In genomic region chr3:120743081-120743365, GRCh38 we compare ENCODE assay signal across 8 cellular contexts. TPM values are rescaled to one million over a fixed set of nuclear protein-coding genes. Genes with fewer than 3 reads are reported as not detected.
DNase-seq lines count a peak whose midpoint lies in the region; ATAC-seq, FAIRE-seq and TF ChIP-seq lines count a peak whose summit lies in the region.

No MANE protein-coding gene starts in this region.

- no peaks in the 10 kb centered on the region for H3K9me3 ChIP-seq in BE2C

- H3K27me3 Mint-ChIP-seq in MCF 10A (ENCODE audit: insufficient read depth, unreplicated experiment) (no peaks in the 10 kb centered on the region), mesothelial cell of epicardium (ENCODE audit: low read depth) (no peaks in the 10 kb centered on the region)

- CTCF ChIA-PET in MCF 10A (lab: Yijun Ruan, JAX): interaction anchor here (0.5 to 1.3 kb wide), 2 partner anchors 184 to 817 kb away, joined by 3 to 4 read pairs; no protein-coding TSS in a partner anchor

- POLR2A ChIA-PET in MCF 10A (lab: Yijun Ruan, JAX): interaction anchor here (0.7 to 5.5 kb wide), 8 partner anchors 10 to 510 kb away, joined by 3 to 38 read pairs (median 4); partner anchors contain the start of gene NDUFB4

- no peak for ATAC-seq in HG02884 (IDR thresholded peaks at IDR 0.05; ENCODE audit: unreplicated experiment)
- ATAC-seq in HG03432 (IDR thresholded peaks at IDR 0.05; ENCODE audit: unreplicated experiment): no peak
- ATAC-seq in HG03457 (IDR thresholded peaks at IDR 0.05; ENCODE audit: unreplicated experiment): no peak

- H3K36me3 ChIP-seq in BE2C: peaks cover 6% of the 10 kb centered on the region; the same call in 1 of the 2 replicates

- H3K36me3 Mint-ChIP-seq in MCF 10A (ENCODE audit: insufficient read depth, unreplicated experiment) (peaks cover 6% of the 10 kb centered on the region), mesothelial cell of epicardium (peaks cover 9% of the 10 kb centered on the region)

- no peaks in the 10 kb centered on the region for H3K9me3 Mint-ChIP-seq in MCF 10A (ENCODE audit: unreplicated experiment)
- H3K9me3 Mint-ChIP-seq in mesothelial cell of epicardium: no peaks in the 10 kb centered on the region

- H3K4me3 Mint-ChIP-seq in MCF 10A (ENCODE audit: unreplicated experiment): peak overlapping the region; percentile 99
- peak overlapping the region; percentile 91 for H3K4me3 Mint-ChIP-seq in mesothelial cell of epicardium

- no peak for FAIRE-seq in HTR-8/SVneo (lab: Jason Lieb, UNC)

- peak overlapping the region; percentile 99 for H3K27ac Mint-ChIP-seq in MCF 10A (ENCODE audit: low read depth, unreplicated experiment)
- H3K27ac Mint-ChIP-seq in mesothelial cell of epicardium: peak overlapping the region; percentile 84

- peak overlapping the region; percentile 97 for H3K4me3 ChIP-seq in BE2C (ENCODE audit: low read depth, low read length)

- TF ChIP-seq CTCF in BE2C (IDR thresholded peaks at IDR 0.05; ENCODE audit: low read depth, low read length): no peak
- TF ChIP-seq CTCF in MCF 10A (IDR thresholded peaks at IDR 0.05; ENCODE audit: unreplicated experiment): no peak
- no peak for TF ChIP-seq CTCF in mesothelial cell of epicardium (IDR thresholded peaks at IDR 0.05; ENCODE audit: unreplicated experiment)

- DNase-seq in BE2C (no peak), HuH-7.5 (ENCODE audit: low spot score) (peak; percentile 13), MCF 10A (ENCODE audit: unreplicated experiment) (no peak), mesothelial cell of epicardium (ENCODE audit: low spot score in 2 of 2, unreplicated experiment in 2 of 2) (no peak), HTR-8/SVneo (ENCODE audit: insufficient read length, low spot score) (no peak)

- H3K27me3 ChIP-seq in BE2C: no peaks in the 10 kb centered on the region

- intact Hi-C loops in MCF 10A (cut with micrococcal nuclease): loop anchor here (2.0 kb wide), 1 partner anchor 394 kb away; the partner anchor contains the start of gene LRRC58

- peaks cover 3% of the 10 kb centered on the region; the same call in 1 of the 2 replicates for H3K4me1 ChIP-seq in BE2C

- H3K4me1 Mint-ChIP-seq in MCF 10A (ENCODE audit: insufficient read depth, unreplicated experiment): peaks cover 18% of the 10 kb centered on the region
- peaks cover 25% of the 10 kb centered on the region for H3K4me1 Mint-ChIP-seq in mesothelial cell of epicardium

- TSS peak; percentile 76 for BruUV-seq in MCF 10A (replicated peaks; lab: Mats Ljungman, UMichigan)

RNA-seq across cellular contexts. Expression of gene GTF2E1, which starts 0.5 kb away (rescaled TPM):
- 11.0 TPM for polyA plus RNA-seq in BE2C (2012; ENCODE audit: insufficient read depth, insufficient read length, low read depth)
- total RNA-seq in MCF 10A (2022) (18.0 and 21.6 TPM in 2 replicates), mesothelial cell of epicardium (17.9 to 19.7 TPM (median 18.0 TPM) in 3 replicates)

RNA-seq across cellular contexts. Expression of gene RABL3, which starts 0.7 kb away (rescaled TPM):
- 15.8 TPM for polyA plus RNA-seq in BE2C (2012; ENCODE audit: insufficient read depth, insufficient read length, low read depth)
- total RNA-seq in MCF 10A (2022) (21.8 and 26.0 TPM in 2 replicates), mesothelial cell of epicardium (17.3 to 19.5 TPM (median 19.1 TPM) in 3 replicates)
